Comparison of ENCODE assay signal across 1 cellular context in genomic region chr22:20940904-20941385, GRCh38.
TF ChIP-seq lines count a peak whose summit lies in the region.

No MANE protein-coding gene starts in this region.

TF ChIP-seq in K562, 482 proteins besides CTCF, POLR2A, EP300 and RAD21 (continued from another document):
- TF ChIP-seq ID3 (CRISPR knock-in tag; IDR thresholded peaks at IDR 0.05) (peak; percentile 66; the same call in 1 of the 2 replicates), ID3 (tag; IDR thresholded peaks at IDR 0.05) (no peak)
